11 cellular contexts compared by ENCODE assay signal in genomic region chr1:89126234-89126580, GRCh38. TPM values are rescaled to one million over a fixed set of nuclear protein-coding genes. Genes with fewer than 3 reads are reported as not detected.
A peak's percentile ranks its signal among the peaks of the same experiment; 100 is the strongest.
DNase-seq lines count a peak whose midpoint lies in the region; ATAC-seq, FAIRE-seq and TF ChIP-seq lines count a peak whose summit lies in the region.
"Had no signal": no experiment of that assay in that cellular context is flagged by ENCODE, and none has a peak within 500 bp of the region (broad histone marks: within the 10 kb centered on the region; RNA-seq: fewer than 3 reads in every experiment).

No MANE protein-coding gene starts in this region.

- TF ChIP-seq CTCF in Panc1 (IDR thresholded peaks at IDR 0.05) (no peak), keratinocyte (optimal IDR thresholded peaks at IDR 0.05 in 1 of 3, IDR thresholded peaks at IDR 0.05 in 1 of 3, conservative IDR thresholded peaks at IDR 0.05 in 1 of 3; ENCODE audit: extremely low read depth in 1 of 3, insufficient read depth in 2 of 3, low read length in 3 of 3) (no peak), tibial artery (IDR thresholded peaks at IDR 0.05) (no peak), D721Med (IDR thresholded peaks at IDR 0.05; ENCODE audit: insufficient read depth, missing control alignments) (no peak)

- no peaks in the 10 kb centered on the region for H3K4me1 ChIP-seq in Panc1 (ENCODE audit: control insufficient read depth, insufficient read depth, low read length)
- peaks cover 8% of the 10 kb centered on the region for H3K4me1 ChIP-seq in keratinocyte (ENCODE audit: control insufficient read depth, extremely low read depth, insufficient read depth, low read length)
- peaks cover 0 to 64% (median 23%) of the 10 kb centered on the region in 4 donors for H3K4me1 ChIP-seq in tibial artery

- DNase-seq in activated T-cell treated with anti-CD3 and anti-CD28 coated beads, Interleukin-2, amount 50 U/mL, for 24 hours: no peak
- no peak for DNase-seq in activated T-cell treated with anti-CD3 and anti-CD28 coated beads for 4 hours
- peak; percentile 32 for DNase-seq in Panc1 (ENCODE audit: low read depth, low spot score)
- DNase-seq in keratinocyte (ENCODE audit: low read depth, low spot score): no peak
- no peak for DNase-seq in tibial artery
- DNase-seq in COLO668 (lab: John Stamatoyannopoulos, UW; ENCODE audit: unreplicated experiment): no peak
- DNase-seq in D721Med (ENCODE audit: insufficient read length, low spot score): no peak

- no peaks in the 10 kb centered on the region for H3K9me1 ChIP-seq in keratinocyte (ENCODE audit: control insufficient read depth, extremely low read depth, insufficient read depth, low read length)

- intact Hi-C loops in Panc1 (cut with micrococcal nuclease; ENCODE audit: unreplicated experiment) (no loop called here), tibial artery (cut with DNase I; ENCODE audit: low total_unique reads) (no loop called here)

- no peaks in the 10 kb centered on the region for H3K36me3 ChIP-seq in Panc1 (ENCODE audit: control insufficient read depth, insufficient read depth, low read length)
- no peaks in the 10 kb centered on the region for H3K36me3 ChIP-seq in keratinocyte (ENCODE audit: control insufficient read depth in 2 of 2, extremely low read depth in 1 of 2, insufficient read depth in 2 of 2, low read length in 2 of 2)
- H3K36me3 ChIP-seq in tibial artery: peaks cover 6 to 7% (median 6%) of the 10 kb centered on the region in 3 donors

- in situ Hi-C loops in Panc1 (cut with HindIII; ENCODE audit: low pct_unique_long_range_greater_than_20kb, low sequenced_read_pairs): no loop called here

- CTCF ChIA-PET in Panc1 (lab: Charles Lee): interaction anchor here (0.6 kb wide), 1 partner anchor 233 kb away, joined by 3 read pairs; no protein-coding TSS in a partner anchor

- H3K27ac ChIP-seq in Panc1 (ENCODE audit: low read length) (no peak overlapping the region), keratinocyte (ENCODE audit: control insufficient read depth, insufficient read depth, low read length) (no peak overlapping the region), tibial artery (peak overlapping the region; percentile 74 to 83)
- H3K27ac ChIP-seq: C4-2B had no signal

- ATAC-seq in Panc1: no peak
- ATAC-seq in HG02885 (IDR thresholded peaks at IDR 0.05; ENCODE audit: poor library complexity, unreplicated experiment): no peak

- peak overlapping the region; percentile 100 for H3K27ac Mint-ChIP-seq in activated T-cell treated with anti-CD3 and anti-CD28 coated beads, Interleukin-2, amount 50 U/mL, for 24 hours

- H3K4me1 Mint-ChIP-seq in activated T-cell treated with anti-CD3 and anti-CD28 coated beads, Interleukin-2, amount 50 U/mL, for 24 hours (ENCODE audit: low read depth): peaks cover 65% of the 10 kb centered on the region

- no peaks in the 10 kb centered on the region for H3K79me2 ChIP-seq in keratinocyte (ENCODE audit: control insufficient read depth, insufficient read depth, low read length)

- FAIRE-seq in keratinocyte (lab: Jason Lieb, UNC) (no peak), D721Med (lab: Jason Lieb, UNC) (no peak)
- FAIRE-seq: urothelium cell line had no signal

- H3K27me3 ChIP-seq in Panc1 (ENCODE audit: control insufficient read depth, insufficient read depth, low read length) (no peaks in the 10 kb centered on the region), keratinocyte (ENCODE audit: control insufficient read depth, extremely low read depth, insufficient read depth, low read length) (no peaks in the 10 kb centered on the region), tibial artery (no peaks in the 10 kb centered on the region)

- peaks cover 55% of the 10 kb centered on the region for H3K36me3 Mint-ChIP-seq in activated T-cell treated with anti-CD3 and anti-CD28 coated beads, Interleukin-2, amount 50 U/mL, for 24 hours (ENCODE audit: low read depth)

- peaks cover 3% of the 10 kb centered on the region for H3K9me3 Mint-ChIP-seq in activated T-cell treated with anti-CD3 and anti-CD28 coated beads, Interleukin-2, amount 50 U/mL, for 24 hours

- BruUV-seq in Panc1 (replicated peaks; lab: Mats Ljungman, UMichigan): no TSS peak

- H3K9ac ChIP-seq in keratinocyte (ENCODE audit: control insufficient read depth, extremely low read depth, insufficient read depth, low read length): no peak overlapping the region

- peak overlapping the region in 1 of 2 experiments; percentile 43; a peak in 1 of 4 replicates for H3K4me3 ChIP-seq in Panc1 (ENCODE audit: low read depth in 2 of 2, low read length in 2 of 2)
- H3K4me3 ChIP-seq in keratinocyte (ENCODE audit: control insufficient read depth in 2 of 3, extremely low read depth in 1 of 3, insufficient read depth in 2 of 3, low read depth in 1 of 3, low read length in 3 of 3): no peak overlapping the region
- H3K4me3 ChIP-seq in tibial artery: peak overlapping the region; percentile 58 to 66

- H3K4me3 Mint-ChIP-seq in activated T-cell treated with anti-CD3 and anti-CD28 coated beads, Interleukin-2, amount 50 U/mL, for 24 hours: peak overlapping the region; percentile 96

- no peak overlapping the region for H2AFZ ChIP-seq in keratinocyte (ENCODE audit: control insufficient read depth, low read length)

- POLR2A ChIA-PET in Panc1 (lab: Charles Lee): no interaction called here

- H3K27me3 Mint-ChIP-seq in activated T-cell treated with anti-CD3 and anti-CD28 coated beads, Interleukin-2, amount 50 U/mL, for 24 hours: no peaks in the 10 kb centered on the region

- H4K20me1 ChIP-seq in keratinocyte (ENCODE audit: control insufficient read depth, extremely low read depth, insufficient read depth, low read length): no peaks in the 10 kb centered on the region

- H3K9me3 ChIP-seq in Panc1 (ENCODE audit: control insufficient read depth, insufficient read depth, low read depth, low read length) (no peaks in the 10 kb centered on the region), keratinocyte (ENCODE audit: control insufficient read depth, low read depth, low read length) (no peaks in the 10 kb centered on the region), tibial artery (no peaks in the 10 kb centered on the region)

- H3K4me2 ChIP-seq in keratinocyte (ENCODE audit: control insufficient read depth, extremely low read depth, insufficient read depth, low read depth, low read length): peak overlapping the region; percentile 80

- dilution Hi-C loops in keratinocyte (cut with MboI; ENCODE audit: extremely low pct_ligation_motif_present, low sequenced_read_pairs): no loop called here

RNA-seq across cellular contexts. Expression of gene GBP2, which starts 0.3 kb away (rescaled TPM):
- total RNA-seq in Panc1 (2021; ENCODE audit: unreplicated experiment): 3.0 TPM
- 0.50 TPM for polyA plus RNA-seq in Panc1 (2012; ENCODE audit: insufficient read length)
- 0.26 to 0.95 TPM (median 0.43 TPM) in 3 replicates for polyA plus RNA-seq in keratinocyte
- polyA plus RNA-seq in keratinocyte (2011; ENCODE audit: low read depth): 2.8 TPM
- 0.48 and 0.74 TPM in 2 replicates for polyA plus RNA-seq in keratinocyte (2011; cell fraction: cytosol; rRNA removed)
- 1.0 and 1.1 TPM in 2 replicates for polyA plus RNA-seq in keratinocyte (2011; cell fraction: nucleus; rRNA removed)
- polyA plus RNA-seq in keratinocyte (2012; ENCODE audit: low replicate concordance): 0.14 and 0.75 TPM in 2 replicates
- 0.58 to 0.89 TPM in 2 of 3 replicates, not detected in the other for polyA minus RNA-seq in keratinocyte
- polyA minus RNA-seq in keratinocyte (2011; cell fraction: cytosol; rRNA and poly(A)+ RNA removed): not detected
- polyA minus RNA-seq in keratinocyte (2011; cell fraction: nucleus; rRNA and poly(A)+ RNA removed): 0.32 and 0.93 TPM in 2 replicates

RNA-seq across cellular contexts. Expression of gene GBP7, which starts 49.6 kb away (rescaled TPM):
- total RNA-seq in Panc1 (2021; ENCODE audit: unreplicated experiment): not detected
- not detected for polyA plus RNA-seq in Panc1 (2012; ENCODE audit: insufficient read length)
- not detected in 3 replicates for polyA plus RNA-seq in keratinocyte
- not detected for polyA plus RNA-seq in keratinocyte (2011; ENCODE audit: low read depth)
- polyA plus RNA-seq in keratinocyte (2011; cell fraction: cytosol; rRNA removed): not detected in 2 replicates
- not detected in 2 replicates for polyA plus RNA-seq in keratinocyte (2011; cell fraction: nucleus; rRNA removed)
- polyA plus RNA-seq in keratinocyte (2012; ENCODE audit: low replicate concordance): not detected in 2 replicates
- polyA minus RNA-seq in keratinocyte: not detected in 3 replicates
- polyA minus RNA-seq in keratinocyte (2011; cell fraction: cytosol; rRNA and poly(A)+ RNA removed): not detected
- not detected in 2 replicates for polyA minus RNA-seq in keratinocyte (2011; cell fraction: nucleus; rRNA and poly(A)+ RNA removed)
- total RNA-seq: myocyte had no signal

Comparison
In these comparisons a context has a peak if more than half of its experiments do, and no peak if none do; other contexts are left out.
1. H3K27ac ChIP-seq: peak in tibial artery (2 of 2); none in Panc1 (single experiment) and keratinocyte (single experiment).
2. H3K4me3 ChIP-seq: peak in tibial artery (2 of 2); none in keratinocyte (0 of 3).